ENCODE assay signal across 16 cellular contexts in the genomic region with DNA sequence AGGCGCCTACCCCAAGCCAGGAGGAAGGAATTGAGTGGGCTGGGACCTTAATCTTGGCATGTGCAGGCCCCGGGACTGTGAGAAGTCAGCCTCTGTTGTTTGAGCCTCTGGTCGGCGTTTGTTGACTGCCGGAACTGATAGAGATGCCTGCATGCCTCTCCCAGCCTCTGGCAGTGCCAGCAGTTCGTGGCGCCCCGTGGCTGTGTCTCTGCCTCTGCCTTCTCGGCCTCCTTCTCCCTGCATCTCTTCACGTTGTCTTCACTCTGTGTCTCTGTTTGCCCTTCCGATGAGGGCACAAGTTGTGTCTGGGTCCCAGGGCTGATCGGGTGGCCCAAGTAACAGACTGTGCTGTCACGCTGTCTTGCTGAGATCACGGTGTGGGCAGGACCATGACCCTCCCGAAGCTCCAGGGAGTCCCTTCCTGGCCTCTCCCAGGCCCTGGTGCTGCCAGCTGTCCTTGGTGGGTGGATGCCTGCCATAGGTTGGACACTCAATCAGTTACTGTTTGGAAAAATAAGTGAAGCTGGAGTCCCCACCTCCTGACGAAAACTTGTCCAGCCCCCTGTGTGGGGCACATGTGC.
"Had no signal": no experiment of that assay in that cellular context is flagged by ENCODE, and none has a peak within 500 bp of the region (broad histone marks: within the 10 kb centered on the region; RNA-seq: fewer than 3 reads in every experiment).

No MANE protein-coding gene starts in this region.

- H3K9me3 ChIP-seq: prostate gland, right lobe of liver, spleen, upper lobe of left lung had no signal

- H3K36me3 ChIP-seq: prostate gland, right lobe of liver, spleen, upper lobe of left lung had no signal

- H3K4me1 ChIP-seq: prostate gland, right lobe of liver had no signal

- DNase-seq: activated CD4-positive, alpha-beta T cell treated with anti-CD3 and anti-CD28 coated beads, Interleukin-2, amount 50 U/mL, for 48 hours; activated CD4-positive, CD25-positive, alpha-beta regulatory T cell treated with anti-CD3 and anti-CD28 coated beads, Interleukin-2, amount 50 U/mL, for 72 hours; central memory CD4-positive, alpha-beta T cell; effector CD8-positive, alpha-beta T cell; kidney glomerular epithelial cell; right lobe of liver; spleen; stimulated activated CD4-positive, alpha-beta T cell treated with anti-CD3 and anti-CD28 coated beads, Interleukin-1b, Interleukin-23, amount 100 ng/mL, for 48 hours; stimulated activated naive CD4-positive, alpha-beta T cell; T-helper 2 cell had no signal

- H3K36me3 Mint-ChIP-seq: activated naive CD4-positive, alpha-beta T cell treated with anti-CD3 and anti-CD28 coated beads, Interleukin-2, amount 50 U/mL, for 24 hours; naive thymus-derived CD4-positive, alpha-beta T cell had no signal

- H3K4me3 Mint-ChIP-seq: activated naive CD4-positive, alpha-beta T cell treated with anti-CD3 and anti-CD28 coated beads, Interleukin-2, amount 50 U/mL, for 24 hours; naive thymus-derived CD4-positive, alpha-beta T cell had no signal

- H3K4me3 ChIP-seq: coronary artery, prostate gland, right lobe of liver, spleen, upper lobe of left lung had no signal

- H3K4me1 Mint-ChIP-seq: activated naive CD4-positive, alpha-beta T cell treated with anti-CD3 and anti-CD28 coated beads, Interleukin-2, amount 50 U/mL, for 24 hours had no signal

- H3K9me3 Mint-ChIP-seq: activated naive CD4-positive, alpha-beta T cell treated with anti-CD3 and anti-CD28 coated beads, Interleukin-2, amount 50 U/mL, for 24 hours; activated T-helper 2 cell treated with anti-CD3 and anti-CD28 coated beads, Interferon-gamma antibody, Interleukin-2, Interleukin-4, amounts not matched to agents 10 μg/mL and 5 μg/mL and 100 μg/mL, durations not matched to agents 14 hours and 24 hours and 36 hours; naive thymus-derived CD4-positive, alpha-beta T cell had no signal

- H3K27ac ChIP-seq: coronary artery, prostate gland, right lobe of liver, spleen, upper lobe of left lung had no signal

- H3K27ac Mint-ChIP-seq: activated naive CD4-positive, alpha-beta T cell treated with anti-CD3 and anti-CD28 coated beads, Interleukin-2, amount 50 U/mL, for 24 hours; activated T-helper 2 cell treated with anti-CD3 and anti-CD28 coated beads, Interferon-gamma antibody, Interleukin-2, Interleukin-4, amounts not matched to agents 10 μg/mL and 5 μg/mL and 100 μg/mL, durations not matched to agents 14 hours and 24 hours and 36 hours; naive thymus-derived CD4-positive, alpha-beta T cell had no signal

- ATAC-seq: naive thymus-derived CD4-positive, alpha-beta T cell; right lobe of liver had no signal
